In the genomic region with DNA sequence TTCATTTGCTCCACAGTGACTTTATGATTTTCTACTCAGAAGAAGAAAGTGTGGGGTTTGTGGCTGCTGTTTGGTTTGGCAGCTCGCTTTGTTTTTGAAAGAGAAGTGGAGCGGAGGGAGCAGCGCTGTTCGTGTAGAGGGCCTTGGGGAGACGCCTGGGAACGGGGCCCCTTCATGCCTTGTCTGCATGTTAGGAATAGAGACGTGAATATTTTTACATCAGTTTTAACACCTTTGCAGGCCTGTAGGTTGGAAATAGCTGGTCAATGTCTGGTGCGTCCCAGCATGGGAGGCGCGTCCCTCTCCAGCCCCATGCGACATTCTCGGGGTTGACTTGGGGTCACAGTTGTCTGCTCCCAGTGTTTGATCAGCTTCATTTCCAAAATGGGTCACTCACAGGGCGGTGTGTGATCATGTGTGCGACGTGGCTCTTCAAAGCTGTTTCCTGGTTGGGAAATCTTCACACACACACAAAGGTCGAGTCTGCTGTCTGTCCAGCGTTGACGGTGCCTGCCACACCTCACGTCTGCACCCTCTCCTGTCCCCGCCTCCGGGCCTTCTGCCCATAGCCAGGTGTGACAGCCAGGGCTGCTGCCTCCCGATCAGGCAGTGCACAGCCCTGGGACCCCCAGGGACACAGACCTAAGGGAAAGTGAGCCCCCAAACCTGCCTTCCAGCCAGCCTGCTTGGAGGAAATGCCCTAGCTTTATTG, we compare ENCODE assay signal across 1 cellular context.
A peak's percentile ranks its signal among the peaks of the same experiment; 100 is the strongest.
TF ChIP-seq lines count a peak whose summit lies in the region.

No MANE protein-coding gene starts in this region.

TF ChIP-seq in HepG2, 621 proteins besides CTCF, POLR2A, EP300 and RAD21 (continued from another document and continues in another):
- TF ChIP-seq, protein P1, sequence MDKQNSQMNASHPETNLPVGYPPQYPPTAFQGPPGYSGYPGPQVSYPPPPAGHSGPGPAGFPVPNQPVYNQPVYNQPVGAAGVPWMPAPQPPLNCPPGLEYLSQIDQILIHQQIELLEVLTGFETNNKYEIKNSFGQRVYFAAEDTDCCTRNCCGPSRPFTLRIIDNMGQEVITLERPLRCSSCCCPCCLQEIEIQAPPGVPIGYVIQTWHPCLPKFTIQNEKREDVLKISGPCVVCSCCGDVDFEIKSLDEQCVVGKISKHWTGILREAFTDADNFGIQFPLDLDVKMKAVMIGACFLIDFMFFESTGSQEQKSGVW (CRISPR knock-in tag; IDR thresholded peaks at IDR 0.05; ENCODE audit: borderline replicate concordance), result no peak
- no peak for TF ChIP-seq JDP2 (CRISPR knock-in tag; IDR thresholded peaks at IDR 0.05; ENCODE audit: borderline replicate concordance)
- peak; percentile 86 for TF ChIP-seq ZMYM2 (CRISPR knock-in tag; IDR thresholded peaks at IDR 0.05)
- no peak for TF ChIP-seq ZUFSP (CRISPR knock-in tag; IDR thresholded peaks at IDR 0.05; ENCODE audit: borderline replicate concordance)
- no peak for TF ChIP-seq ZNF496 (CRISPR knock-in tag; IDR thresholded peaks at IDR 0.05; ENCODE audit: insufficient replicate concordance)
- TF ChIP-seq, protein P2, sequence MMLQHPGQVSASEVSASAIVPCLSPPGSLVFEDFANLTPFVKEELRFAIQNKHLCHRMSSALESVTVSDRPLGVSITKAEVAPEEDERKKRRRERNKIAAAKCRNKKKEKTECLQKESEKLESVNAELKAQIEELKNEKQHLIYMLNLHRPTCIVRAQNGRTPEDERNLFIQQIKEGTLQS (CRISPR knock-in tag; IDR thresholded peaks at IDR 0.05), result peak; percentile 42; the same call in 1 of the 2 replicates
- TF ChIP-seq, protein P3, sequence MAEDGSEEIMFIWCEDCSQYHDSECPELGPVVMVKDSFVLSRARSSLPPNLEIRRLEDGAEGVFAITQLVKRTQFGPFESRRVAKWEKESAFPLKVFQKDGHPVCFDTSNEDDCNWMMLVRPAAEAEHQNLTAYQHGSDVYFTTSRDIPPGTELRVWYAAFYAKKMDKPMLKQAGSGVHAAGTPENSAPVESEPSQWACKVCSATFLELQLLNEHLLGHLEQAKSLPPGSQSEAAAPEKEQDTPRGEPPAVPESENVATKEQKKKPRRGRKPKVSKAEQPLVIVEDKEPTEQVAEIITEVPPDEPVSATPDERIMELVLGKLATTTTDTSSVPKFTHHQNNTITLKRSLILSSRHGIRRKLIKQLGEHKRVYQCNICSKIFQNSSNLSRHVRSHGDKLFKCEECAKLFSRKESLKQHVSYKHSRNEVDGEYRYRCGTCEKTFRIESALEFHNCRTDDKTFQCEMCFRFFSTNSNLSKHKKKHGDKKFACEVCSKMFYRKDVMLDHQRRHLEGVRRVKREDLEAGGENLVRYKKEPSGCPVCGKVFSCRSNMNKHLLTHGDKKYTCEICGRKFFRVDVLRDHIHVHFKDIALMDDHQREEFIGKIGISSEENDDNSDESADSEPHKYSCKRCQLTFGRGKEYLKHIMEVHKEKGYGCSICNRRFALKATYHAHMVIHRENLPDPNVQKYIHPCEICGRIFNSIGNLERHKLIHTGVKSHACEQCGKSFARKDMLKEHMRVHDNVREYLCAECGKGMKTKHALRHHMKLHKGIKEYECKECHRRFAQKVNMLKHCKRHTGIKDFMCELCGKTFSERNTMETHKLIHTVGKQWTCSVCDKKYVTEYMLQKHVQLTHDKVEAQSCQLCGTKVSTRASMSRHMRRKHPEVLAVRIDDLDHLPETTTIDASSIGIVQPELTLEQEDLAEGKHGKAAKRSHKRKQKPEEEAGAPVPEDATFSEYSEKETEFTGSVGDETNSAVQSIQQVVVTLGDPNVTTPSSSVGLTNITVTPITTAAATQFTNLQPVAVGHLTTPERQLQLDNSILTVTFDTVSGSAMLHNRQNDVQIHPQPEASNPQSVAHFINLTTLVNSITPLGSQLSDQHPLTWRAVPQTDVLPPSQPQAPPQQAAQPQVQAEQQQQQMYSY (CRISPR knock-in tag; IDR thresholded peaks at IDR 0.05), result no peak
- TF ChIP-seq DRAP1 (CRISPR knock-in tag; IDR thresholded peaks at IDR 0.05), result peak; percentile 61
- peak; percentile 64; the same call in 1 of the 2 replicates for TF ChIP-seq ZFP90 (CRISPR knock-in tag; IDR thresholded peaks at IDR 0.05; ENCODE audit: borderline replicate concordance)
- TF ChIP-seq MXD4 (CRISPR knock-in tag; IDR thresholded peaks at IDR 0.05), result peak; percentile 79; the same call in 1 of the 2 replicates
- TF ChIP-seq, protein P4, sequence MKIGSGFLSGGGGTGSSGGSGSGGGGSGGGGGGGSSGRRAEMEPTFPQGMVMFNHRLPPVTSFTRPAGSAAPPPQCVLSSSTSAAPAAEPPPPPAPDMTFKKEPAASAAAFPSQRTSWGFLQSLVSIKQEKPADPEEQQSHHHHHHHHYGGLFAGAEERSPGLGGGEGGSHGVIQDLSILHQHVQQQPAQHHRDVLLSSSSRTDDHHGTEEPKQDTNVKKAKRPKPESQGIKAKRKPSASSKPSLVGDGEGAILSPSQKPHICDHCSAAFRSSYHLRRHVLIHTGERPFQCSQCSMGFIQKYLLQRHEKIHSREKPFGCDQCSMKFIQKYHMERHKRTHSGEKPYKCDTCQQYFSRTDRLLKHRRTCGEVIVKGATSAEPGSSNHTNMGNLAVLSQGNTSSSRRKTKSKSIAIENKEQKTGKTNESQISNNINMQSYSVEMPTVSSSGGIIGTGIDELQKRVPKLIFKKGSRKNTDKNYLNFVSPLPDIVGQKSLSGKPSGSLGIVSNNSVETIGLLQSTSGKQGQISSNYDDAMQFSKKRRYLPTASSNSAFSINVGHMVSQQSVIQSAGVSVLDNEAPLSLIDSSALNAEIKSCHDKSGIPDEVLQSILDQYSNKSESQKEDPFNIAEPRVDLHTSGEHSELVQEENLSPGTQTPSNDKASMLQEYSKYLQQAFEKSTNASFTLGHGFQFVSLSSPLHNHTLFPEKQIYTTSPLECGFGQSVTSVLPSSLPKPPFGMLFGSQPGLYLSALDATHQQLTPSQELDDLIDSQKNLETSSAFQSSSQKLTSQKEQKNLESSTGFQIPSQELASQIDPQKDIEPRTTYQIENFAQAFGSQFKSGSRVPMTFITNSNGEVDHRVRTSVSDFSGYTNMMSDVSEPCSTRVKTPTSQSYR (CRISPR knock-in tag; IDR thresholded peaks at IDR 0.05; ENCODE audit: borderline replicate concordance), result peak; percentile 58; the same call in 1 of the 2 replicates
- no peak for TF ChIP-seq PRDM4 (CRISPR knock-in tag; IDR thresholded peaks at IDR 0.05; ENCODE audit: borderline replicate concordance)
- no peak for TF ChIP-seq TERF1 (CRISPR knock-in tag; IDR thresholded peaks at IDR 0.05)
- TF ChIP-seq, protein P5, sequence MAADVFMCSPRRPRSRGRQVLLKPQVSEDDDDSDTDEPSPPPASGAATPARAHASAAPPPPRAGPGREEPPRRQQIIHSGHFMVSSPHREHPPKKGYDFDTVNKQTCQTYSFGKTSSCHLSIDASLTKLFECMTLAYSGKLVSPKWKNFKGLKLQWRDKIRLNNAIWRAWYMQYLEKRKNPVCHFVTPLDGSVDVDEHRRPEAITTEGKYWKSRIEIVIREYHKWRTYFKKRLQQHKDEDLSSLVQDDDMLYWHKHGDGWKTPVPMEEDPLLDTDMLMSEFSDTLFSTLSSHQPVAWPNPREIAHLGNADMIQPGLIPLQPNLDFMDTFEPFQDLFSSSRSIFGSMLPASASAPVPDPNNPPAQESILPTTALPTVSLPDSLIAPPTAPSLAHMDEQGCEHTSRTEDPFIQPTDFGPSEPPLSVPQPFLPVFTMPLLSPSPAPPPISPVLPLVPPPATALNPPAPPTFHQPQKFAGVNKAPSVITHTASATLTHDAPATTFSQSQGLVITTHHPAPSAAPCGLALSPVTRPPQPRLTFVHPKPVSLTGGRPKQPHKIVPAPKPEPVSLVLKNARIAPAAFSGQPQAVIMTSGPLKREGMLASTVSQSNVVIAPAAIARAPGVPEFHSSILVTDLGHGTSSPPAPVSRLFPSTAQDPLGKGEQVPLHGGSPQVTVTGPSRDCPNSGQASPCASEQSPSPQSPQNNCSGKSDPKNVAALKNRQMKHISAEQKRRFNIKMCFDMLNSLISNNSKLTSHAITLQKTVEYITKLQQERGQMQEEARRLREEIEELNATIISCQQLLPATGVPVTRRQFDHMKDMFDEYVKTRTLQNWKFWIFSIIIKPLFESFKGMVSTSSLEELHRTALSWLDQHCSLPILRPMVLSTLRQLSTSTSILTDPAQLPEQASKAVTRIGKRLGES (CRISPR knock-in tag; IDR thresholded peaks at IDR 0.05; ENCODE audit: borderline replicate concordance), result peak; percentile 83
- TF ChIP-seq GABPA (IDR thresholded peaks at IDR 0.05; ENCODE audit: low read depth, low read length), result no peak
- TF ChIP-seq GABPA (CRISPR knock-in tag; IDR thresholded peaks at IDR 0.05; ENCODE audit: low read depth), result peak; percentile 73
- TF ChIP-seq RFX5 (IDR thresholded peaks at IDR 0.05; ENCODE audit: low read depth, low read length), result no peak
- peak; percentile 78 for TF ChIP-seq ASH2L (IDR thresholded peaks at IDR 0.05; ENCODE audit: insufficient read length, low read depth, low read length)
- peak; percentile 96 for TF ChIP-seq ZNF230 (CRISPR knock-in tag; IDR thresholded peaks at IDR 0.05)
- no peak; the same call in 1 of the 2 replicates for TF ChIP-seq ZNF234 (CRISPR knock-in tag; conservative IDR thresholded peaks at IDR 0.05)
- peak; percentile 48; the same call in 1 of the 2 replicates for TF ChIP-seq ARNT2 (CRISPR knock-in tag; IDR thresholded peaks at IDR 0.05; ENCODE audit: low read depth)
- TF ChIP-seq ZNF512B (CRISPR knock-in tag; IDR thresholded peaks at IDR 0.05; ENCODE audit: borderline replicate concordance), result no peak; the same call in 1 of the 2 replicates
- peak; percentile 83; the same call in 1 of the 2 replicates for TF ChIP-seq XBP1 (CRISPR knock-in tag; IDR thresholded peaks at IDR 0.05)
- TF ChIP-seq SAFB2 (CRISPR knock-in tag; IDR thresholded peaks at IDR 0.05; ENCODE audit: borderline replicate concordance, low read depth), result no peak
- peak; percentile 92 for TF ChIP-seq TBL1XR1 (IDR thresholded peaks at IDR 0.05; ENCODE audit: borderline replicate concordance, low read length, partially characterized antibody)
- TF ChIP-seq HCFC1 (IDR thresholded peaks at IDR 0.05; ENCODE audit: low read depth, low read length), result no peak
- TF ChIP-seq ZNF543 (CRISPR knock-in tag; IDR thresholded peaks at IDR 0.05), result peak; percentile 89
